Comparison of ENCODE assay signal across 20 cellular contexts in genomic region chr20:9139106-9139808, GRCh38.
"Had no signal": no experiment of that assay in that cellular context is flagged by ENCODE, and none has a peak within 500 bp of the region (broad histone marks: within the 10 kb centered on the region; RNA-seq: fewer than 3 reads in every experiment).

No MANE protein-coding gene starts in this region.

- H3K4me1 Mint-ChIP-seq: activated naive CD4-positive, alpha-beta T cell treated with anti-CD3 and anti-CD28 coated beads, Interleukin-2, amount 50 U/mL, for 24 hours; natural killer cell had no signal

- H3K27me3 Mint-ChIP-seq: activated CD8-positive, alpha-beta T cell treated with anti-CD3 and anti-CD28 coated beads for 36 hours; activated naive CD4-positive, alpha-beta T cell treated with anti-CD3 and anti-CD28 coated beads, Interleukin-2, amount 50 U/mL, for 24 hours had no signal

- H3K4me3 ChIP-seq: adrenal gland, dorsolateral prefrontal cortex, hepatocyte, tibial artery, vagina had no signal

- H3K9me3 ChIP-seq: adrenal gland, vagina had no signal

- H3K4me3 Mint-ChIP-seq: activated CD8-positive, alpha-beta T cell treated with anti-CD3 and anti-CD28 coated beads for 36 hours; activated naive CD4-positive, alpha-beta T cell treated with anti-CD3 and anti-CD28 coated beads, Interleukin-2, amount 50 U/mL, for 24 hours; activated T-cell treated with anti-CD3 and anti-CD28 coated beads, Interleukin-2, amount 50 U/mL, for 4 hours; natural killer cell; WTC11 had no signal

- H3K27ac Mint-ChIP-seq: activated CD8-positive, alpha-beta T cell treated with anti-CD3 and anti-CD28 coated beads for 36 hours; activated naive CD4-positive, alpha-beta T cell treated with anti-CD3 and anti-CD28 coated beads, Interleukin-2, amount 50 U/mL, for 24 hours; natural killer cell had no signal

- H3K4me1 ChIP-seq: adrenal gland had no signal

- H3K27me3 ChIP-seq: adrenal gland, hepatocyte, tibial artery, vagina had no signal

- H3K27ac ChIP-seq: adrenal gland, dorsolateral prefrontal cortex, hepatocyte, tibial artery, vagina had no signal

- H3K36me3 ChIP-seq: adrenal gland, tibial artery, vagina had no signal

- FAIRE-seq: small intestine had no signal

- DNase-seq: activated CD4-positive, alpha-beta T cell treated with anti-CD3 and anti-CD28 coated beads for 48 hours; activated CD8-positive, alpha-beta T cell treated with anti-CD3 and anti-CD28 coated beads for 36 hours; activated effector memory CD4-positive, alpha-beta T cell treated with anti-CD3 and anti-CD28 coated beads, Interleukin-2, amount 50 U/mL, for 16 hours; activated T-cell treated with anti-CD3 and anti-CD28 coated beads, Interleukin-2, amount 50 U/mL, for 4 hours; dorsolateral prefrontal cortex; erythroblast; islet precursor cell; mesenchymal stem cell; natural killer cell; posterior cingulate gyrus; retina; small intestine; stimulated activated CD4-positive, alpha-beta T cell treated with anti-CD3 and anti-CD28 coated beads, Interleukin-4, amount 100 ng/mL, for 24 hours; stimulated activated naive CD4-positive, alpha-beta T cell; tibial artery had no signal

- H3K36me3 Mint-ChIP-seq: activated naive CD4-positive, alpha-beta T cell treated with anti-CD3 and anti-CD28 coated beads, Interleukin-2, amount 50 U/mL, for 24 hours; natural killer cell had no signal
